ENCODE assay signal across 18 cellular contexts in genomic region chr12:118119449-118119879, GRCh38. TPM values are rescaled to one million over a fixed set of nuclear protein-coding genes. Genes with fewer than 3 reads are reported as not detected.
A peak's percentile ranks its signal among the peaks of the same experiment; 100 is the strongest.
DNase-seq lines count a peak whose midpoint lies in the region; ATAC-seq and TF ChIP-seq lines count a peak whose summit lies in the region.
"Had no signal": no experiment of that assay in that cellular context is flagged by ENCODE, and none has a peak within 500 bp of the region (broad histone marks: within the 10 kb centered on the region; RNA-seq: fewer than 3 reads in every experiment).

No MANE protein-coding gene starts in this region.

- TF ChIP-seq CTCF in brain microvascular endothelial cell (IDR thresholded peaks at IDR 0.05; ENCODE audit: low read depth, low read length, missing control alignments), result peak; percentile 8
- no peak for TF ChIP-seq CTCF in smooth muscle cell (IDR thresholded peaks at IDR 0.05; ENCODE audit: borderline replicate concordance, insufficient read depth, poor library complexity, severe bottlenecking)

- no peaks in the 10 kb centered on the region for H3F3A ChIP-seq in smooth muscle cell (ENCODE audit: low read depth)

- 60% methylated on average over 10 of the region's 10 CpGs for WGBS in smooth muscle cell (ENCODE audit: low lambda C conversion rate)

- H3K9ac ChIP-seq in iPS-20b (ENCODE audit: low read depth, low read length), result peak overlapping the region; percentile 73
- H3K9ac ChIP-seq in smooth muscle cell (ENCODE audit: low read depth), result no peak overlapping the region

- peak overlapping the region; percentile 40 for H3K4me2 ChIP-seq in smooth muscle cell
- H3K4me2 ChIP-seq: PC-9 had no signal

- intact Hi-C loops in left ventricle myocardium superior (cut with micrococcal nuclease), result no loop called here

- in situ Hi-C loops in brain microvascular endothelial cell (cut with HindIII; ENCODE audit: low pct_ligation_motif_present, low sequenced_read_pairs), result no loop called here

- no peaks in the 10 kb centered on the region for H4K20me1 ChIP-seq in smooth muscle cell (ENCODE audit: low read depth)

- H3K36me3 ChIP-seq in H7 (replicated peaks; ENCODE audit: control insufficient read depth, insufficient read depth, low read length), result no peaks in the 10 kb centered on the region
- no peaks in the 10 kb centered on the region for H3K36me3 ChIP-seq in brain microvascular endothelial cell (replicated peaks)
- H3K36me3 ChIP-seq in iPS-20b (ENCODE audit: insufficient read depth, low read depth, low read length), result no peaks in the 10 kb centered on the region
- no peaks in the 10 kb centered on the region for H3K36me3 ChIP-seq in smooth muscle cell (ENCODE audit: low read depth)
- H3K36me3 ChIP-seq: BE2C had no signal

- no peaks in the 10 kb centered on the region for H3K79me2 ChIP-seq in smooth muscle cell (ENCODE audit: low read depth)

- ATAC-seq in GM19035 (IDR thresholded peaks at IDR 0.05; ENCODE audit: unreplicated experiment), result no peak
- ATAC-seq in left ventricle myocardium superior, result no peak
- ATAC-seq: CD8-positive, alpha-beta T cell; HCT116 had no signal

- H3K27ac ChIP-seq in brain microvascular endothelial cell (no peak overlapping the region), iPS-20b (ENCODE audit: low read length) (peak overlapping the region; percentile 35), smooth muscle cell (ENCODE audit: low read depth) (no peak overlapping the region)
- H3K27ac ChIP-seq: PC-9, SK-N-MC had no signal

- H3K4me3 ChIP-seq in H7 (ENCODE audit: insufficient read depth, low read depth, low read length), result no peak overlapping the region
- no peak overlapping the region for H3K4me3 ChIP-seq in brain microvascular endothelial cell (ENCODE audit: low read depth, low read length)
- peak overlapping the region; percentile 28; the same call in 1 of the 2 replicates for H3K4me3 ChIP-seq in iPS-20b (ENCODE audit: low read length)
- H3K4me3 ChIP-seq in smooth muscle cell, result no peak overlapping the region
- H3K4me3 ChIP-seq: PC-9, SK-N-MC had no signal

- H3K9me3 ChIP-seq in iPS-20b (ENCODE audit: insufficient read depth, low read depth, low read length), result peaks cover 5% of the 10 kb centered on the region; the same call in 1 of the 2 replicates
- H3K9me3 ChIP-seq in smooth muscle cell (replicated peaks; ENCODE audit: low read depth), result no peaks in the 10 kb centered on the region
- H3K9me3 ChIP-seq: BE2C had no signal

- peak overlapping the region; percentile 89 for H2AFZ ChIP-seq in smooth muscle cell (ENCODE audit: low read depth)
- H2AFZ ChIP-seq: PC-9 had no signal

- H3K4me1 ChIP-seq in iPS-20b (ENCODE audit: insufficient read depth, low read length), result peaks cover 16% of the 10 kb centered on the region; the same call in 1 of the 2 replicates
- peaks cover 5% of the 10 kb centered on the region for H3K4me1 ChIP-seq in smooth muscle cell (ENCODE audit: low read depth)
- H3K4me1 ChIP-seq: BE2C had no signal

- DNase-seq in H7 (peak; percentile 60), brain microvascular endothelial cell (no peak), smooth muscle cell (lab: John Stamatoyannopoulos, UW; ENCODE audit: unreplicated experiment) (no peak), NCI-H1417 (lab: John Stamatoyannopoulos, UW) (no peak), left ventricle myocardium superior (no peak)
- DNase-seq: ACHN; BE2C; CD8-positive, alpha-beta T cell; DND-41; KG1; NCI-H1048; NCI-H446 treated with DMSO at 0.1 percent for 48 hours; NCI-H748 treated with DMSO at 0.1 percent for 48 hours; PC-9 had no signal

- H3K27me3 ChIP-seq in H7 (ENCODE audit: control insufficient read depth, insufficient read depth, low read length) (no peaks in the 10 kb centered on the region), brain microvascular endothelial cell (replicated peaks) (no peaks in the 10 kb centered on the region), iPS-20b (ENCODE audit: insufficient read depth, low read length) (no peaks in the 10 kb centered on the region), smooth muscle cell (ENCODE audit: low read depth) (no peaks in the 10 kb centered on the region)
- H3K27me3 ChIP-seq: BE2C had no signal

RNA-seq across cellular contexts. Expression of gene VSIG10, which starts 15.7 kb away (rescaled TPM):
- total RNA-seq in H7 (2014; rRNA removed; shearing (Covaris generic)), result 33.7 and 36.1 TPM in 2 replicates
- 2.3 and 5.6 TPM in 2 replicates for total RNA-seq in smooth muscle cell
- polyA plus RNA-seq in smooth muscle cell, result 2.3 and 3.0 TPM in 2 replicates
- 12.6 TPM for total RNA-seq in left ventricle myocardium superior

RNA-seq across cellular contexts. Expression of gene PEBP1, which starts 16.5 kb away (rescaled TPM):
- total RNA-seq in H7 (2014; rRNA removed; shearing (Covaris generic)), result 338 and 372 TPM in 2 replicates
- total RNA-seq in smooth muscle cell (106 and 118 TPM in 2 replicates), left ventricle myocardium superior (500 TPM)
- polyA plus RNA-seq in smooth muscle cell, result 193 and 199 TPM in 2 replicates

RNA-seq across cellular contexts. Expression of gene WSB2, which starts 58.5 kb away (rescaled TPM):
- total RNA-seq in H7 (2014; rRNA removed; shearing (Covaris generic)), result 103 and 104 TPM in 2 replicates
- 71.5 and 78.2 TPM in 2 replicates for total RNA-seq in smooth muscle cell
- 43.9 and 48.1 TPM in 2 replicates for polyA plus RNA-seq in smooth muscle cell
- total RNA-seq in left ventricle myocardium superior, result 103 TPM
